8 cellular contexts compared by ENCODE assay signal in the genomic region with DNA sequence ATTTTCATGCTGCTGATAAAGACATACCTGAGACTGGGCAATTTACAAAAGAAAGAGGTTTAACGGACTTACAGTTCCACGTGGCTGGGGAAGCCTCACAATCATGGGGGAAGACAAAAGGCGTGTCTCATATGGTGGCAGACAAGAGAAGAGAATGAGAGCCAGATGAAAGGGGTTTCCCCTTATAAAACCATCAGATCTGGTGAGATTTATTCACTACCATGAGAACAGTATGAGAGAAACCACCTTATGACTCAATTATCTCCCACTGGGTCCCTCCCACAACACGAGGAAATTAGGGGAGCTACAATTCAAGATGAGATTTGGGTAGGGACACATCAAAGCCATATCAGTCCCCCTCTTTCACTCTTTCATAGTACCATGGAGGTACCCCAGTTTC. TPM values are rescaled to one million over a fixed set of nuclear protein-coding genes. Genes with fewer than 3 reads are reported as not detected.
DNase-seq lines count a peak whose midpoint lies in the region; ATAC-seq lines count a peak whose summit lies in the region.
"Not testable (repeated sequence)": the region's sequence is repeated elsewhere in the genome, so short reads cannot be mapped to it uniquely, and the experiment has no call there.
"Had no signal": no experiment of that assay in that cellular context is flagged by ENCODE, and none has a peak within 500 bp of the region (broad histone marks: within the 10 kb centered on the region; RNA-seq: fewer than 3 reads in every experiment).

No MANE protein-coding gene starts in this region.

- H3K4me3 Mint-ChIP-seq in T-helper 17 cell: peak overlapping the region; percentile 13
- H3K4me3 Mint-ChIP-seq in activated CD4-positive, alpha-beta T cell treated with anti-CD3 and anti-CD28 coated beads for 36 hours; activated T-cell treated with anti-CD3 and anti-CD28 coated beads, Interleukin-2, amount 50 U/mL, for 4 hours; activated naive CD8-positive, alpha-beta T cell treated with anti-CD3 and anti-CD28 coated beads, Interleukin-2, amount 50 U/mL, for 24 hours: not testable (repeated sequence)

- H3K27me3 Mint-ChIP-seq in T-helper 17 cell: peaks cover 21% of the 10 kb centered on the region
- not testable (repeated sequence) for H3K27me3 Mint-ChIP-seq in activated CD4-positive, alpha-beta T cell treated with anti-CD3 and anti-CD28 coated beads for 36 hours; activated T-cell treated with anti-CD3 and anti-CD28 coated beads, Interleukin-2, amount 50 U/mL, for 4 hours (ENCODE audit: low read depth); activated naive CD8-positive, alpha-beta T cell treated with anti-CD3 and anti-CD28 coated beads, Interleukin-2, amount 50 U/mL, for 24 hours

- not testable (repeated sequence) for H3K4me1 Mint-ChIP-seq in T-helper 17 cell; activated T-cell treated with anti-CD3 and anti-CD28 coated beads, Interleukin-2, amount 50 U/mL, for 4 hours (ENCODE audit: low read depth)
- H3K4me1 Mint-ChIP-seq in activated CD4-positive, alpha-beta T cell treated with anti-CD3 and anti-CD28 coated beads for 36 hours: peaks cover 16% of the 10 kb centered on the region
- peaks cover 15% of the 10 kb centered on the region for H3K4me1 Mint-ChIP-seq in activated naive CD8-positive, alpha-beta T cell treated with anti-CD3 and anti-CD28 coated beads, Interleukin-2, amount 50 U/mL, for 24 hours

- H3K9me3 Mint-ChIP-seq in activated CD4-positive, alpha-beta T cell treated with anti-CD3 and anti-CD28 coated beads for 36 hours (ENCODE audit: low read depth); activated T-cell treated with anti-CD3 and anti-CD28 coated beads, Interleukin-2, amount 50 U/mL, for 4 hours; activated naive CD8-positive, alpha-beta T cell treated with anti-CD3 and anti-CD28 coated beads, Interleukin-2, amount 50 U/mL, for 24 hours: not testable (repeated sequence)

- H3K36me3 Mint-ChIP-seq in T-helper 17 cell (ENCODE audit: low read depth); activated CD4-positive, alpha-beta T cell treated with anti-CD3 and anti-CD28 coated beads for 36 hours (ENCODE audit: low read depth); activated T-cell treated with anti-CD3 and anti-CD28 coated beads, Interleukin-2, amount 50 U/mL, for 4 hours (ENCODE audit: insufficient read depth); activated naive CD8-positive, alpha-beta T cell treated with anti-CD3 and anti-CD28 coated beads, Interleukin-2, amount 50 U/mL, for 24 hours (ENCODE audit: low read depth): not testable (repeated sequence)

- CTCF ChIA-PET in activated CD4-positive, alpha-beta T cell treated with anti-CD3 and anti-CD28 coated beads for 36 hours (lab: Charles Lee): interaction anchor here (0.9 to 4.0 kb wide), 2 partner anchors 180 to 493 kb away, joined by 4 to 9 read pairs; no protein-coding TSS in a partner anchor

- intact Hi-C loops in activated CD4-positive, alpha-beta T cell treated with anti-CD3 and anti-CD28 coated beads for 36 hours (cut with DNase I, micrococcal nuclease): loop anchor here (5.0 to 10.0 kb wide), 3 partner anchors 106 to 314 kb away; no protein-coding TSS in a partner anchor

- H3K9me3 ChIP-seq in T-helper 17 cell (ENCODE audit: control insufficient read depth, low read length, poor library complexity, severe bottlenecking): not testable (repeated sequence)

- not testable (repeated sequence) for H3K27ac Mint-ChIP-seq in T-helper 17 cell; activated CD4-positive, alpha-beta T cell treated with anti-CD3 and anti-CD28 coated beads for 36 hours
- H3K27ac Mint-ChIP-seq in activated naive CD8-positive, alpha-beta T cell treated with anti-CD3 and anti-CD28 coated beads, Interleukin-2, amount 50 U/mL, for 24 hours: peak overlapping the region; percentile 50

- ATAC-seq in T-helper 17 cell: peak; percentile 79
- ATAC-seq in activated CD4-positive, alpha-beta T cell treated with anti-CD3 and anti-CD28 coated beads for 36 hours: peak; percentile 92
- peak; percentile 97 to 98 for ATAC-seq in activated T-cell treated with anti-CD3 and anti-CD28 coated beads, Interleukin-2, amount 50 U/mL, for 4 hours
- ATAC-seq in activated naive CD8-positive, alpha-beta T cell treated with anti-CD3 and anti-CD28 coated beads, Interleukin-2, amount 50 U/mL, for 24 hours: peak; percentile 93
- peak; percentile 88 for ATAC-seq in stimulated activated naive CD8-positive, alpha-beta T cell treated with anti-CD3 and anti-CD28 coated beads, Interleukin-15, Interleukin-2, amounts not matched to agents 100 U/mL and 50 U/mL, for 24 hours

- not testable (repeated sequence) for DNase-seq in T-helper 17 cell; activated CD4-positive, alpha-beta T cell treated with anti-CD3 and anti-CD28 coated beads for 36 hours; activated T-cell treated with anti-CD3 and anti-CD28 coated beads, Interleukin-2, amount 50 U/mL, for 4 hours; activated naive CD8-positive, alpha-beta T cell treated with anti-CD3 and anti-CD28 coated beads, Interleukin-2, amount 50 U/mL, for 24 hours; stimulated activated naive CD8-positive, alpha-beta T cell treated with anti-CD3 and anti-CD28 coated beads, Interleukin-15, Interleukin-2, amounts not matched to agents 100 U/mL and 50 U/mL, for 24 hours
- DNase-seq in activated naive CD4-positive, alpha-beta T cell treated with Interleukin-2 at 50 U/mL for 16 hours: peak; percentile 16
- peak; percentile 25 for DNase-seq in stimulated activated CD4-positive, alpha-beta T cell treated with anti-CD3 and anti-CD28 coated beads, Interleukin-4, amount 100 ng/mL, for 24 hours

- POLR2A ChIA-PET in activated CD4-positive, alpha-beta T cell treated with anti-CD3 and anti-CD28 coated beads for 36 hours (lab: Charles Lee): not testable (repeated sequence)

RNA-seq across cellular contexts. Expression of gene FLI1, which starts 42.8 kb away (rescaled TPM):
- 100 to 1,000 TPM; 113 to 117 TPM for total RNA-seq in T-helper 17 cell
- 10 to 100 TPM; 40.4 to 57.0 TPM for total RNA-seq in activated CD4-positive, alpha-beta T cell treated with anti-CD3 and anti-CD28 coated beads for 36 hours
- total RNA-seq in activated T-cell treated with anti-CD3 and anti-CD28 coated beads, Interleukin-2, amount 50 U/mL, for 4 hours: 10 to 100 TPM; 18.1 to 22.7 (median 21.7) TPM
- total RNA-seq: Caco-2 had no signal
